1 cellular context compared by ENCODE assay signal in genomic region chr10:117536862-117537435, GRCh38.
TF ChIP-seq lines count a peak whose summit lies in the region.

No MANE protein-coding gene starts in this region.

TF ChIP-seq in IMR-90, 13 proteins besides CTCF, POLR2A, EP300 and RAD21:
- TF ChIP-seq MAZ (IDR thresholded peaks at IDR 0.05; ENCODE audit: borderline replicate concordance, low read depth, low read length) (no peak), SMC3 (IDR thresholded peaks at IDR 0.05; ENCODE audit: low read depth, low read length) (no peak), NFE2L2 (IDR thresholded peaks at IDR 0.05; ENCODE audit: low read depth, low read length) (no peak), FOS (IDR thresholded peaks at IDR 0.05; ENCODE audit: low read depth, low read length) (no peak), MXI1 (IDR thresholded peaks at IDR 0.05; ENCODE audit: borderline replicate concordance, low read depth, low read length) (no peak), CHD1 (IDR thresholded peaks at IDR 0.05; ENCODE audit: low read depth, low read length) (no peak), BHLHE40 (IDR thresholded peaks at IDR 0.05; ENCODE audit: low read depth, low read length) (no peak), RCOR1 (IDR thresholded peaks at IDR 0.05; ENCODE audit: insufficient replicate concordance, low read length) (no peak)
